Comparison of ENCODE assay signal across 8 cellular contexts in genomic region chr10:6406220-6407033, GRCh38.
DNase-seq lines count a peak whose midpoint lies in the region; ATAC-seq, FAIRE-seq and TF ChIP-seq lines count a peak whose summit lies in the region.

No MANE protein-coding gene starts in this region.

- H3K79me2 ChIP-seq in H9 (ENCODE audit: insufficient read depth, low read length), result no peaks in the 10 kb centered on the region

- intact Hi-C loops in CD14-positive monocyte (cut with micrococcal nuclease), result loop anchor here (5.0 to 10.0 kb wide), 3 partner anchors 172 to 314 kb away; no protein-coding TSS in a partner anchor
- intact Hi-C loops in activated CD4-positive, alpha-beta T cell treated with anti-CD3 and anti-CD28 coated beads, Interleukin-2, amount 10 ng/mL, durations not matched to agents 24 days and 14 days (cut with micrococcal nuclease), result loop anchor here (2.0 kb wide), 1 partner anchor 136 kb away; no protein-coding TSS in a partner anchor

- H4K20me1 ChIP-seq in H9 (ENCODE audit: control insufficient read depth, insufficient read depth, insufficient read length), result peaks cover 3% of the 10 kb centered on the region

- no peak overlapping the region for H2BK15ac ChIP-seq in H9 (ENCODE audit: low read depth, low read length)

- H3K4me1 Mint-ChIP-seq in CD14-positive monocyte, result peaks cover 27% of the 10 kb centered on the region
- peaks cover 13 to 16% of the 10 kb centered on the region in 2 experiments for H3K4me1 Mint-ChIP-seq in H9
- peaks cover 39% of the 10 kb centered on the region for H3K4me1 Mint-ChIP-seq in activated CD4-positive, alpha-beta T cell treated with anti-CD3 and anti-CD28 coated beads, Interleukin-2, amount 10 ng/mL, durations not matched to agents 24 days and 14 days

- TF ChIP-seq CTCF in CD14-positive monocyte (IDR thresholded peaks at IDR 0.05) (peak; percentile 61), H9 (conservative IDR thresholded peaks at IDR 0.05) (peak; percentile 54)

- no peak overlapping the region for H4K8ac ChIP-seq in H9 (replicated peaks; ENCODE audit: insufficient read length, low read depth, low read length)

- H3K9ac ChIP-seq in H9 (ENCODE audit: extremely low read depth, insufficient read length, low read length), result no peak overlapping the region

- WGBS in H9 (ENCODE audit: extremely low coverage, insufficient read length, low lambda C conversion rate), result no CpG with 5 or more reads among the region's 10 CpGs

- ATAC-seq in HG02973 (IDR thresholded peaks at IDR 0.05; ENCODE audit: unreplicated experiment), result no peak

- H3K36me3 Mint-ChIP-seq in CD14-positive monocyte (no peaks in the 10 kb centered on the region), H9 (ENCODE audit: insufficient read depth in 1 of 3, low read depth in 3 of 3) (no peaks in the 10 kb centered on the region)
- peaks cover 7% of the 10 kb centered on the region for H3K36me3 Mint-ChIP-seq in activated CD4-positive, alpha-beta T cell treated with anti-CD3 and anti-CD28 coated beads, Interleukin-2, amount 10 ng/mL, durations not matched to agents 24 days and 14 days (ENCODE audit: low read depth)

- H2BK20ac ChIP-seq in H9 (ENCODE audit: low read depth, low read length, poor library complexity, severe bottlenecking), result no peak overlapping the region

- DNase-seq in CD14-positive monocyte (ENCODE audit: low spot score) (no peak), H9 (no peak), frontal cortex (ENCODE audit: low spot score in 2 of 2) (peak in 1 of 2 donors; percentile 33), kidney glomerular epithelial cell (lab: John Stamatoyannopoulos, UW) (no peak), NCI-H524 (lab: John Stamatoyannopoulos, UW) (no peak), cerebellum (ENCODE audit: low spot score) (no peak)
- DNase-seq in activated CD4-positive, alpha-beta T cell treated with anti-CD3 and anti-CD28 coated beads, Interleukin-2, amount 10 ng/mL, durations not matched to agents 24 days and 14 days, result peak; percentile 77

- no peak overlapping the region for H4K5ac ChIP-seq in H9 (ENCODE audit: insufficient read length, low read depth, low read length)

- H2BK12ac ChIP-seq in H9 (ENCODE audit: insufficient read length, low read depth, low read length), result no peak overlapping the region

- H2BK5ac ChIP-seq in H9 (ENCODE audit: insufficient read length, low read length), result no peak overlapping the region

- no peaks in the 10 kb centered on the region for H3K79me1 ChIP-seq in H9 (ENCODE audit: insufficient read depth, low read depth, low read length, poor library complexity, severe bottlenecking)

- H3K27ac ChIP-seq in H9 (ENCODE audit: insufficient read length, low read depth, low read length), result no peak overlapping the region

- H3K18ac ChIP-seq in H9 (ENCODE audit: insufficient read length, low read depth, low read length), result no peak overlapping the region

- FAIRE-seq in frontal cortex (lab: Jason Lieb, UNC), result peak; percentile 81

- H2AFZ ChIP-seq in H9 (ENCODE audit: low read length), result no peak overlapping the region

- no peak overlapping the region for H3K56ac ChIP-seq in H9 (ENCODE audit: insufficient read length, low read depth, low read length)

- H2BK120ac ChIP-seq in H9 (ENCODE audit: low read depth, low read length, poor library complexity, severe bottlenecking), result no peak overlapping the region

- no peak overlapping the region for H2AK5ac ChIP-seq in H9 (ENCODE audit: insufficient read length, low read length)

- H3K4me2 ChIP-seq in H9 (ENCODE audit: insufficient read depth, insufficient read length, low read length), result no peak overlapping the region

- no peak overlapping the region for H3K4me3 Mint-ChIP-seq in CD14-positive monocyte
- no peak overlapping the region for H3K4me3 Mint-ChIP-seq in H9
- H3K4me3 Mint-ChIP-seq in activated CD4-positive, alpha-beta T cell treated with anti-CD3 and anti-CD28 coated beads, Interleukin-2, amount 10 ng/mL, durations not matched to agents 24 days and 14 days, result no peak overlapping the region

- no peak overlapping the region for H3K23ac ChIP-seq in H9 (ENCODE audit: insufficient read length, low read depth, low read length)

- no peak overlapping the region for H3K4ac ChIP-seq in H9 (ENCODE audit: low read depth, low read length)

- H3K9me3 Mint-ChIP-seq in CD14-positive monocyte (peaks cover 0 to 3% (median 0%) of the 10 kb centered on the region in 7 donors), H9 (no peaks in the 10 kb centered on the region)
- H3K9me3 Mint-ChIP-seq in activated CD4-positive, alpha-beta T cell treated with anti-CD3 and anti-CD28 coated beads, Interleukin-2, amount 10 ng/mL, durations not matched to agents 24 days and 14 days, result no peaks in the 10 kb centered on the region

- H3K23me2 ChIP-seq in H9 (ENCODE audit: insufficient read length, low read depth, low read length, poor library complexity, severe bottlenecking), result no peaks in the 10 kb centered on the region

- no peak overlapping the region for H4K91ac ChIP-seq in H9 (ENCODE audit: insufficient read length, low read depth, low read length)

- no peaks in the 10 kb centered on the region for H3K9me3 ChIP-seq in H9 (ENCODE audit: control insufficient read depth, low read depth, low read length)

- H3K4me1 ChIP-seq in H9 (ENCODE audit: insufficient read depth, low read length), result no peaks in the 10 kb centered on the region; the same call in 1 of the 2 replicates

- H3K27ac Mint-ChIP-seq in CD14-positive monocyte (no peak overlapping the region), H9 (peak overlapping the region in 1 of 3 experiments; percentile 21; a peak in 1 of 7 replicates)
- H3K27ac Mint-ChIP-seq in activated CD4-positive, alpha-beta T cell treated with anti-CD3 and anti-CD28 coated beads, Interleukin-2, amount 10 ng/mL, durations not matched to agents 24 days and 14 days, result peak overlapping the region; percentile 25

- H3K14ac ChIP-seq in H9 (ENCODE audit: insufficient read depth, low read length), result no peak overlapping the region

- H3K27me3 ChIP-seq in H9 (ENCODE audit: insufficient read depth, low read length), result no peaks in the 10 kb centered on the region

- no peak overlapping the region for H3T11ph ChIP-seq in H9 (ENCODE audit: low read length)

- H3K27me3 Mint-ChIP-seq in CD14-positive monocyte (ENCODE audit: low read depth in 3 of 3) (peaks cover 4 to 16% (median 9%) of the 10 kb centered on the region in 3 donors), H9 (ENCODE audit: low read depth) (peaks cover 8% of the 10 kb centered on the region)
- peaks cover 3% of the 10 kb centered on the region for H3K27me3 Mint-ChIP-seq in activated CD4-positive, alpha-beta T cell treated with anti-CD3 and anti-CD28 coated beads, Interleukin-2, amount 10 ng/mL, durations not matched to agents 24 days and 14 days
